16 cellular contexts compared by ENCODE assay signal in genomic region chr12:41061189-41061588, GRCh38.
"Had no signal": no experiment of that assay in that cellular context is flagged by ENCODE, and none has a peak within 500 bp of the region (broad histone marks: within the 10 kb centered on the region; RNA-seq: fewer than 3 reads in every experiment).

No MANE protein-coding gene starts in this region.

- H3K27me3 ChIP-seq: hepatocyte, left lung, suprapubic skin had no signal

- H3K27ac ChIP-seq: coronary artery, hepatocyte, left lung, parathyroid adenoma, skin epidermis, suprapubic skin had no signal

- H3K36me3 ChIP-seq: left lung, suprapubic skin had no signal

- H3K4me1 ChIP-seq: left lung, parathyroid adenoma, suprapubic skin had no signal

- ATAC-seq: esophagus mucosa; left lung; naive thymus-derived CD8-positive, alpha-beta T cell had no signal

- H3K4me3 ChIP-seq: coronary artery, hepatocyte, left lung, skin epidermis, suprapubic skin had no signal

- H3K9me3 ChIP-seq: suprapubic skin had no signal

- DNase-seq: activated CD4-positive, alpha-beta T cell treated with anti-CD3 and anti-CD28 coated beads, Interleukin-2, amount 50 U/mL, for 48 hours; activated naive CD4-positive, alpha-beta T cell treated with anti-CD3 and anti-CD28 coated beads, Interleukin-2, amount 50 U/mL, for 16 hours; islet precursor cell; left lung; naive thymus-derived CD8-positive, alpha-beta T cell; retina; stimulated activated CD4-positive, alpha-beta T cell treated with anti-CD3 and anti-CD28 coated beads, Interleukin-4, amount 100 ng/mL, for 4 hours; stimulated activated CD8-positive, alpha-beta memory T cell treated with anti-CD3 and anti-CD28 coated beads, Interleukin-4, amount 100 ng/mL, for 48 hours; T-helper 1 cell; T1000 had no signal
